In genomic region chr16:29230671-29231091, GRCh38 we compare ENCODE assay signal across 17 cellular contexts.
A peak's percentile ranks its signal among the peaks of the same experiment; 100 is the strongest.
DNase-seq lines count a peak whose midpoint lies in the region; ATAC-seq, FAIRE-seq and TF ChIP-seq lines count a peak whose summit lies in the region.
"Had no signal": no experiment of that assay in that cellular context is flagged by ENCODE, and none has a peak within 500 bp of the region (broad histone marks: within the 10 kb centered on the region; RNA-seq: fewer than 3 reads in every experiment).

No MANE protein-coding gene starts in this region.

- H3K27me3 Mint-ChIP-seq in astrocyte (ENCODE audit: low read depth, unreplicated experiment): peaks cover 20% of the 10 kb centered on the region
- H3K27me3 Mint-ChIP-seq: activated naive CD8-positive, alpha-beta T cell treated with anti-CD3 and anti-CD28 coated beads, Interleukin-2, amount 50 U/mL, for 24 hours; IgD-negative memory B cell; memory B cell had no signal

- H3K4me1 ChIP-seq in astrocyte (ENCODE audit: insufficient read depth, low read length): peaks cover 7% of the 10 kb centered on the region
- H3K4me1 ChIP-seq: psoas muscle had no signal

- TF ChIP-seq CTCF in astrocyte (IDR thresholded peaks at IDR 0.05; ENCODE audit: insufficient read depth, low read depth, low read length): no peak

- H4K20me1 ChIP-seq in astrocyte (ENCODE audit: insufficient read depth, low read length): no peaks in the 10 kb centered on the region

- in situ Hi-C loops in G401 (cut with HindIII; ENCODE audit: low sequenced_read_pairs): no loop called here

- intact Hi-C loops in left ventricle myocardium superior (cut with micrococcal nuclease): no loop called here

- no peak overlapping the region for H2AFZ ChIP-seq in astrocyte (ENCODE audit: low read depth, low read length)

- H3K9me3 ChIP-seq in astrocyte (ENCODE audit: insufficient read depth, low read depth, low read length): no peaks in the 10 kb centered on the region
- H3K9me3 ChIP-seq: psoas muscle had no signal

- H3K9ac ChIP-seq in astrocyte (ENCODE audit: low read length): no peak overlapping the region

- H3K36me3 Mint-ChIP-seq in astrocyte (ENCODE audit: low read depth, unreplicated experiment): no peaks in the 10 kb centered on the region
- H3K36me3 Mint-ChIP-seq: IgD-negative memory B cell had no signal

- peaks cover 3% of the 10 kb centered on the region for H3K4me1 Mint-ChIP-seq in astrocyte (ENCODE audit: low read depth, unreplicated experiment)

- H3K27ac ChIP-seq in astrocyte (ENCODE audit: low read depth, low read length): no peak overlapping the region
- H3K27ac ChIP-seq: C4-2B, psoas muscle had no signal

- H3K4me3 ChIP-seq in astrocyte (ENCODE audit: insufficient read depth, low read depth, low read length): no peak overlapping the region
- H3K4me3 ChIP-seq: psoas muscle had no signal

- H3K4me2 ChIP-seq in astrocyte (ENCODE audit: low read length): no peak overlapping the region

- no peak for FAIRE-seq in astrocyte (lab: Jason Lieb, UNC)

- H3K27me3 ChIP-seq in astrocyte (ENCODE audit: insufficient read depth, low read length): no peaks in the 10 kb centered on the region

- peak; percentile 5 for DNase-seq in G401 (ENCODE audit: low spot score)
- peak; percentile 18 for DNase-seq in astrocyte (ENCODE audit: low read depth)
- DNase-seq in left ventricle myocardium superior: no peak
- DNase-seq in retina: peak; percentile 54
- DNase-seq in NCI-H1436 (lab: John Stamatoyannopoulos, UW): no peak
- no peak for DNase-seq in activated CD8-positive, alpha-beta memory T cell treated with anti-CD3 and anti-CD28 coated beads for 24 hours
- no peak for DNase-seq in NCI-H1105 (lab: John Stamatoyannopoulos, UW)
- DNase-seq: activated naive CD8-positive, alpha-beta T cell treated with anti-CD3 and anti-CD28 coated beads, Interleukin-2, amount 50 U/mL, for 24 hours; NCI-H146; psoas muscle; SHP77 treated with DMSO at 0.1 percent for 48 hours; stimulated activated CD4-positive, alpha-beta T cell treated with anti-CD3 and anti-CD28 coated beads, Interleukin-4, amount 100 ng/mL, for 24 hours; stimulated activated naive CD4-positive, alpha-beta T cell treated with Interleukin-2 at 50 U/mL for 16 hours had no signal

- ATAC-seq in left ventricle myocardium superior: peak; percentile 40
- ATAC-seq in HG02798 (IDR thresholded peaks at IDR 0.05; ENCODE audit: poor library complexity, unreplicated experiment): no peak
- ATAC-seq: activated naive CD8-positive, alpha-beta T cell treated with anti-CD3 and anti-CD28 coated beads, Interleukin-2, amount 50 U/mL, for 24 hours had no signal

- no peak overlapping the region for H3K4me3 Mint-ChIP-seq in astrocyte (ENCODE audit: unreplicated experiment)
- H3K4me3 Mint-ChIP-seq: activated naive CD8-positive, alpha-beta T cell treated with anti-CD3 and anti-CD28 coated beads, Interleukin-2, amount 50 U/mL, for 24 hours; memory B cell had no signal

- H3K9me3 Mint-ChIP-seq in astrocyte (ENCODE audit: unreplicated experiment): peaks cover 4% of the 10 kb centered on the region
- H3K9me3 Mint-ChIP-seq: IgD-negative memory B cell had no signal

- H3K27ac Mint-ChIP-seq in astrocyte (ENCODE audit: unreplicated experiment): no peak overlapping the region
- H3K27ac Mint-ChIP-seq: activated naive CD8-positive, alpha-beta T cell treated with anti-CD3 and anti-CD28 coated beads, Interleukin-2, amount 50 U/mL, for 24 hours; memory B cell had no signal

- no peaks in the 10 kb centered on the region for H3K79me2 ChIP-seq in astrocyte (ENCODE audit: insufficient read depth, low read length)

- H3K36me3 ChIP-seq in astrocyte (ENCODE audit: insufficient read depth, low read length): no peaks in the 10 kb centered on the region

Comparison
In these comparisons a context has a peak if more than half of its experiments do, and no peak if none do; other contexts are left out.
1. DNase-seq: peak in G401 (single experiment), astrocyte (single experiment) and retina (single experiment); none in left ventricle myocardium superior (single experiment), NCI-H1436 (single experiment), activated CD8-positive, alpha-beta memory T cell treated with anti-CD3 and anti-CD28 coated beads for 24 hours (single experiment) and NCI-H1105 (single experiment).